ENCODE assay signal across 9 cellular contexts in genomic region chr3:188061133-188061532, GRCh38.
DNase-seq lines count a peak whose midpoint lies in the region; ATAC-seq and TF ChIP-seq lines count a peak whose summit lies in the region.
"Had no signal": no experiment of that assay in that cellular context is flagged by ENCODE, and none has a peak within 500 bp of the region (broad histone marks: within the 10 kb centered on the region; RNA-seq: fewer than 3 reads in every experiment).

No MANE protein-coding gene starts in this region.

- H3K27ac Mint-ChIP-seq in glutamatergic neuron (ENCODE audit: unreplicated experiment): no peak overlapping the region

- H2AFZ ChIP-seq in IMR-90 (replicated peaks; ENCODE audit: low read length, poor library complexity): no peak overlapping the region

- peak; percentile 61; the same call in 1 of the 2 replicates for ATAC-seq in IMR-90 (ENCODE audit: low read depth)
- no peak for ATAC-seq in HG02840 (IDR thresholded peaks at IDR 0.05; ENCODE audit: low FRiP score, unreplicated experiment)
- ATAC-seq in HG03095 (IDR thresholded peaks at IDR 0.05; ENCODE audit: unreplicated experiment): no peak

- H3K23ac ChIP-seq in IMR-90 (ENCODE audit: low read depth, low read length): no peak overlapping the region

- dilution Hi-C loops in IMR-90 (cut with HindIII; ENCODE audit: low sequenced_read_pairs, unreplicated experiment): no loop called here

- in situ Hi-C loops in IMR-90 (cut with MboI; ENCODE audit: low sequenced_read_pairs): no loop called here

- no peak overlapping the region for H4K5ac ChIP-seq in IMR-90 (ENCODE audit: low read depth, low read length)

- 0 out of 2 replicates have a peak, but pooled peaks have one; percentile 5 for TF ChIP-seq CTCF in IMR-90 (conservative IDR thresholded peaks at IDR 0.05; ENCODE audit: low read depth, low read length)
- TF ChIP-seq CTCF in epithelial cell of esophagus (IDR thresholded peaks at IDR 0.05; ENCODE audit: insufficient read depth, low read depth, low read length, missing control alignments): peak; percentile 13
- TF ChIP-seq CTCF in glutamatergic neuron (IDR thresholded peaks at IDR 0.05; ENCODE audit: partially characterized antibody, unreplicated experiment): no peak

- no peak for TF ChIP-seq POLR2A in IMR-90 (IDR thresholded peaks at IDR 0.05; ENCODE audit: low read depth, low read length)

- H3K4me3 ChIP-seq in IMR-90 (ENCODE audit: insufficient read depth, low read depth, low read length) (no peak overlapping the region), epithelial cell of esophagus (ENCODE audit: low read length) (no peak overlapping the region)
- H3K4me3 ChIP-seq: heart left ventricle had no signal

- POLR2A ChIA-PET in IMR-90 (lab: Charles Lee; ENCODE audit: unreplicated experiment): no interaction called here

- no peak overlapping the region for H2BK15ac ChIP-seq in IMR-90 (ENCODE audit: low read depth, low read length)

- H2AK9ac ChIP-seq in IMR-90 (replicated peaks; ENCODE audit: low read depth, low read length, poor library complexity): no peak overlapping the region

- no peak overlapping the region for H2AK5ac ChIP-seq in IMR-90 (ENCODE audit: low read depth, low read length)

- peaks cover 2% of the 10 kb centered on the region for H3K27me3 Mint-ChIP-seq in glutamatergic neuron (ENCODE audit: unreplicated experiment)

- H4K8ac ChIP-seq in IMR-90 (ENCODE audit: low read depth in 2 of 2, low read length in 2 of 2): no peak overlapping the region

- H3K9ac ChIP-seq in IMR-90 (ENCODE audit: low read depth, low read length): no peak overlapping the region

- no peak overlapping the region for H2BK5ac ChIP-seq in IMR-90 (ENCODE audit: low read depth, low read length, poor library complexity, severe bottlenecking)

- no TSS peak for BruUV-seq in IMR-90 (replicated peaks; lab: Mats Ljungman, UMichigan)

- H3K18ac ChIP-seq in IMR-90 (ENCODE audit: low read depth, low read length): no peak overlapping the region

- H4K20me1 ChIP-seq in IMR-90 (ENCODE audit: insufficient read depth, low read length): no peaks in the 10 kb centered on the region

- no peaks in the 10 kb centered on the region for H3K27me3 ChIP-seq in IMR-90 (ENCODE audit: control insufficient read depth, insufficient read depth, low read length)
- H3K27me3 ChIP-seq: heart left ventricle had no signal

- no peak overlapping the region for H3K14ac ChIP-seq in IMR-90 (replicated peaks; ENCODE audit: low read depth, low read length)

- no peak overlapping the region for H3K56ac ChIP-seq in IMR-90 (ENCODE audit: extremely low read depth, insufficient read depth, low read length)

- no peak overlapping the region for H3K4me3 Mint-ChIP-seq in glutamatergic neuron (ENCODE audit: unreplicated experiment)

- H3K9me3 Mint-ChIP-seq in glutamatergic neuron (ENCODE audit: unreplicated experiment): peaks cover 2% of the 10 kb centered on the region

- H2BK20ac ChIP-seq in IMR-90 (ENCODE audit: low read depth, low read length): no peak overlapping the region

- no peak for TF ChIP-seq RAD21 in IMR-90 (IDR thresholded peaks at IDR 0.05; ENCODE audit: low read length)

- DNase-seq in CD1c-positive myeloid dendritic cell (ENCODE audit: extremely low spot score): peak; percentile 52
- peak; percentile 64 for DNase-seq in IMR-90
- DNase-seq in activated CD4-positive, alpha-beta T cell treated with anti-CD3 and anti-CD28 coated beads for 48 hours: peak; percentile 74
- DNase-seq in epithelial cell of esophagus (ENCODE audit: low read depth): peak; percentile 84
- peak; percentile 39 for DNase-seq in stimulated activated CD4-positive, alpha-beta T cell treated with anti-CD3 and anti-CD28 coated beads, Interleukin-4, amount 100 ng/mL, for 1 hour
- no peak for DNase-seq in glutamatergic neuron
- DNase-seq: heart left ventricle had no signal

- H3K9me1 ChIP-seq in IMR-90 (ENCODE audit: insufficient read depth, low read length): no peaks in the 10 kb centered on the region

- H3K4me1 ChIP-seq in IMR-90 (ENCODE audit: control insufficient read depth, insufficient read depth, low read length): peaks cover 7% of the 10 kb centered on the region; the same call in 1 of the 2 replicates

- H3K4ac ChIP-seq in IMR-90 (ENCODE audit: low read depth, low read length): no peak overlapping the region

- H3K79me1 ChIP-seq in IMR-90 (ENCODE audit: low read depth in 1 of 2, low read length in 2 of 2): no peaks in the 10 kb centered on the region

- H3K36me3 ChIP-seq in IMR-90 (ENCODE audit: control insufficient read depth, insufficient read depth, low read length): no peaks in the 10 kb centered on the region; the same call in 1 of the 2 replicates
- H3K36me3 ChIP-seq: heart left ventricle had no signal

- intact Hi-C loops in IMR-90 (cut with micrococcal nuclease): no loop called here

- no peak overlapping the region for H3K27ac ChIP-seq in IMR-90 (ENCODE audit: insufficient read depth, low read length)
- H3K27ac ChIP-seq: heart left ventricle had no signal

- H3K4me2 ChIP-seq in IMR-90 (ENCODE audit: low read depth, low read length): no peak overlapping the region

- WGBS in IMR-90 (ENCODE audit: extremely low coverage in 2 of 2, insufficient read length in 1 of 2), 2 experiments: no CpG with 5 or more reads among the region's 2 CpGs

- no peak overlapping the region for H2BK120ac ChIP-seq in IMR-90 (ENCODE audit: low read depth, low read length)

- CTCF ChIA-PET in IMR-90 (lab: Yijun Ruan, JAX): interaction anchor here (0.6 kb wide), 1 partner anchor 1944 kb away, joined by 3 read pairs; no protein-coding TSS in a partner anchor

- no peaks in the 10 kb centered on the region for H3K4me1 Mint-ChIP-seq in glutamatergic neuron (ENCODE audit: low read depth, unreplicated experiment)

- H3K9me3 ChIP-seq in IMR-90 (ENCODE audit: control insufficient read depth, insufficient read depth, low read length): no peaks in the 10 kb centered on the region
- H3K9me3 ChIP-seq: heart left ventricle had no signal

- no peak overlapping the region for H4K91ac ChIP-seq in IMR-90 (ENCODE audit: insufficient read depth, low read depth, low read length)

- H3K36me3 Mint-ChIP-seq in glutamatergic neuron (ENCODE audit: unreplicated experiment): no peaks in the 10 kb centered on the region

TF ChIP-seq in IMR-90, 13 proteins besides CTCF, POLR2A, EP300 and RAD21:
- TF ChIP-seq, protein P1, sequence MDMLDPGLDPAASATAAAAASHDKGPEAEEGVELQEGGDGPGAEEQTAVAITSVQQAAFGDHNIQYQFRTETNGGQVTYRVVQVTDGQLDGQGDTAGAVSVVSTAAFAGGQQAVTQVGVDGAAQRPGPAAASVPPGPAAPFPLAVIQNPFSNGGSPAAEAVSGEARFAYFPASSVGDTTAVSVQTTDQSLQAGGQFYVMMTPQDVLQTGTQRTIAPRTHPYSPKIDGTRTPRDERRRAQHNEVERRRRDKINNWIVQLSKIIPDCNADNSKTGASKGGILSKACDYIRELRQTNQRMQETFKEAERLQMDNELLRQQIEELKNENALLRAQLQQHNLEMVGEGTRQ (IDR thresholded peaks at IDR 0.05; ENCODE audit: low read depth, low read length): no peak
- TF ChIP-seq MXI1 (IDR thresholded peaks at IDR 0.05; ENCODE audit: borderline replicate concordance, low read depth, low read length) (no peak), FOS (IDR thresholded peaks at IDR 0.05; ENCODE audit: low read depth, low read length) (no peak), MAZ (IDR thresholded peaks at IDR 0.05; ENCODE audit: borderline replicate concordance, low read depth, low read length) (no peak), SMC3 (IDR thresholded peaks at IDR 0.05; ENCODE audit: low read depth, low read length) (no peak), MAFK (IDR thresholded peaks at IDR 0.05; ENCODE audit: low read depth, low read length) (no peak), NFE2L2 (IDR thresholded peaks at IDR 0.05; ENCODE audit: low read depth, low read length) (no peak), CEBPB (IDR thresholded peaks at IDR 0.05; ENCODE audit: low read depth, low read length) (no peak), BHLHE40 (IDR thresholded peaks at IDR 0.05; ENCODE audit: low read depth, low read length) (no peak), CHD1 (IDR thresholded peaks at IDR 0.05; ENCODE audit: low read depth, low read length) (no peak), RFX5 (IDR thresholded peaks at IDR 0.05; ENCODE audit: low read depth, low read length) (no peak), RCOR1 (IDR thresholded peaks at IDR 0.05; ENCODE audit: insufficient replicate concordance, low read length) (no peak)
- TF ChIP-seq, protein P2, sequence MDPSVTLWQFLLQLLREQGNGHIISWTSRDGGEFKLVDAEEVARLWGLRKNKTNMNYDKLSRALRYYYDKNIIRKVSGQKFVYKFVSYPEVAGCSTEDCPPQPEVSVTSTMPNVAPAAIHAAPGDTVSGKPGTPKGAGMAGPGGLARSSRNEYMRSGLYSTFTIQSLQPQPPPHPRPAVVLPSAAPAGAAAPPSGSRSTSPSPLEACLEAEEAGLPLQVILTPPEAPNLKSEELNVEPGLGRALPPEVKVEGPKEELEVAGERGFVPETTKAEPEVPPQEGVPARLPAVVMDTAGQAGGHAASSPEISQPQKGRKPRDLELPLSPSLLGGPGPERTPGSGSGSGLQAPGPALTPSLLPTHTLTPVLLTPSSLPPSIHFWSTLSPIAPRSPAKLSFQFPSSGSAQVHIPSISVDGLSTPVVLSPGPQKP (IDR thresholded peaks at IDR 0.05; ENCODE audit: borderline replicate concordance, low read depth, low read length): no peak
